In the genomic region with DNA sequence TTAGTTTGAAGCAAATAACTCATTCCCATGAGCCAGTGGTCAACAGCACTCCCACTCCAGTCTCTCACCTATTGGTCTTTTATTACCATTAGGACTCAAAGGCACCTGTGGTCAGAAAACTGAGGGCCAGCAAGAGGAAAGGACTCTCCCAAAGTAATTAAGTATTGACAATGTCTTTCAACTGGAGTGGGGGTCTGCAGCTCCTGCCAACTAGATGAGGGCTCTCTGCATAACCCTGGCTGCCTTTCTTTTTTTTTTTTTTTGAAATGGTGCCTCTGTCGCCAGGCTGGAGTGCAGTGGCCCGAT, we compare ENCODE assay signal across 8 cellular contexts. TPM values are rescaled to one million over a fixed set of nuclear protein-coding genes. Genes with fewer than 3 reads are reported as not detected.
DNase-seq lines count a peak whose midpoint lies in the region; ATAC-seq and TF ChIP-seq lines count a peak whose summit lies in the region.

No MANE protein-coding gene starts in this region.

- H3K9me3 Mint-ChIP-seq in CD4-positive, CD25-positive, alpha-beta regulatory T cell = peaks cover 0 to 1% (median 0%) of the 10 kb centered on the region in 7 donors

- peak overlapping the region; percentile 100 for H2AFZ ChIP-seq in Loucy (ENCODE audit: low read length)
- H2AFZ ChIP-seq in neuron (ENCODE audit: low read depth, low read length) = peak overlapping the region; percentile 91

- H3K9ac ChIP-seq in Loucy (ENCODE audit: low read depth, low read length, poor library complexity, severe bottlenecking) = peak overlapping the region; percentile 68

- peak overlapping the region; percentile 93 to 95 (median 93) for H3K27ac Mint-ChIP-seq in CD4-positive, CD25-positive, alpha-beta regulatory T cell

- H3K27me3 ChIP-seq in CD4-positive, CD25-positive, alpha-beta regulatory T cell (ENCODE audit: control insufficient read depth, insufficient read depth, low read length) = no peaks in the 10 kb centered on the region
- H3K27me3 ChIP-seq in Loucy (ENCODE audit: insufficient read depth, low read length, poor library complexity, severe bottlenecking) (no peaks in the 10 kb centered on the region), neuron (ENCODE audit: insufficient read depth, low read length) (no peaks in the 10 kb centered on the region)

- H3K9me2 ChIP-seq in Loucy (replicated peaks; ENCODE audit: low read depth, low read length) = no peaks in the 10 kb centered on the region

- no peak for ATAC-seq in CD4-positive, CD25-positive, alpha-beta regulatory T cell (ENCODE audit: low read depth in 2 of 2)
- no peak for ATAC-seq in HG03159 (IDR thresholded peaks at IDR 0.05; ENCODE audit: unreplicated experiment)
- ATAC-seq in GM21528 (IDR thresholded peaks at IDR 0.05; ENCODE audit: low FRiP score, unreplicated experiment) = no peak

- H3K4me3 ChIP-seq in CD4-positive, CD25-positive, alpha-beta regulatory T cell (ENCODE audit: low read depth, low read length) = peak overlapping the region; percentile 89
- H3K4me3 ChIP-seq in Loucy (ENCODE audit: low read length, poor library complexity, severe bottlenecking) (peak overlapping the region; percentile 100), choroid plexus epithelial cell (ENCODE audit: low read depth, low read length) (peak overlapping the region; percentile 37), neuron (ENCODE audit: low read length) (peak overlapping the region; percentile 96)

- peak overlapping the region; percentile 65 for H3K27ac ChIP-seq in CD4-positive, CD25-positive, alpha-beta regulatory T cell (ENCODE audit: insufficient read depth, low read length, poor library complexity, severe bottlenecking)

- peaks cover 3% of the 10 kb centered on the region for H3K36me3 Mint-ChIP-seq in CD4-positive, CD25-positive, alpha-beta regulatory T cell

- TF ChIP-seq CTCF in Loucy (conservative IDR thresholded peaks at IDR 0.05; ENCODE audit: low read length) (no peak), choroid plexus epithelial cell (conservative IDR thresholded peaks at IDR 0.05; ENCODE audit: low read depth, low read length) (no peak)

- H3K9me3 ChIP-seq in CD4-positive, CD25-positive, alpha-beta regulatory T cell (ENCODE audit: control insufficient read depth in 2 of 2, low read length in 2 of 2) = no peaks in the 10 kb centered on the region
- H3K9me3 ChIP-seq in Loucy (ENCODE audit: insufficient read depth, low read depth, low read length) (no peaks in the 10 kb centered on the region), neuron (ENCODE audit: low read length) (no peaks in the 10 kb centered on the region)

- no peaks in the 10 kb centered on the region for H3K36me3 ChIP-seq in CD4-positive, CD25-positive, alpha-beta regulatory T cell (ENCODE audit: control insufficient read depth, insufficient read depth, low read length)
- no peaks in the 10 kb centered on the region for H3K36me3 ChIP-seq in Loucy (ENCODE audit: insufficient read depth, low read length)
- no peaks in the 10 kb centered on the region for H3K36me3 ChIP-seq in neuron (ENCODE audit: insufficient read depth, low read length)

- peaks cover 48% of the 10 kb centered on the region for H3K79me2 ChIP-seq in Loucy (ENCODE audit: insufficient read depth, low read length)

- intact Hi-C loops in posterior cingulate gyrus (cut with DNase I) = no loop called here

- H3K4me3 Mint-ChIP-seq in CD4-positive, CD25-positive, alpha-beta regulatory T cell = peak overlapping the region; percentile 89 to 99 (median 94)

- peaks cover 24% of the 10 kb centered on the region for H3K4me1 ChIP-seq in CD4-positive, CD25-positive, alpha-beta regulatory T cell (ENCODE audit: control insufficient read depth, insufficient read depth, low read length, poor library complexity, severe bottlenecking)
- H3K4me1 ChIP-seq in Loucy (ENCODE audit: insufficient read depth, low read length, poor library complexity, severe bottlenecking) = peaks cover 59% of the 10 kb centered on the region
- H3K4me1 ChIP-seq in neuron (ENCODE audit: insufficient read depth, low read length) = peaks cover 25% of the 10 kb centered on the region

- H3K4me1 Mint-ChIP-seq in CD4-positive, CD25-positive, alpha-beta regulatory T cell = peaks cover 15 to 75% (median 38%) of the 10 kb centered on the region in 4 donors

- DNase-seq in CD4-positive, CD25-positive, alpha-beta regulatory T cell = no peak
- DNase-seq in choroid plexus epithelial cell (ENCODE audit: low read depth) = no peak
- no peak for DNase-seq in posterior cingulate gyrus
- DNase-seq in NOMO-1 (lab: John Stamatoyannopoulos, UW; ENCODE audit: unreplicated experiment in 2 of 2) = no peak

- peaks cover 19% of the 10 kb centered on the region for H4K20me1 ChIP-seq in Loucy (ENCODE audit: insufficient read depth, low read length, poor library complexity, severe bottlenecking)

- H3F3A ChIP-seq in Loucy (ENCODE audit: low read depth) = no peaks in the 10 kb centered on the region

- H3K27me3 Mint-ChIP-seq in CD4-positive, CD25-positive, alpha-beta regulatory T cell = no peaks in the 10 kb centered on the region

- H3K4me2 ChIP-seq in Loucy (ENCODE audit: low read depth, low read length, poor library complexity, severe bottlenecking) = peak overlapping the region; percentile 60

RNA-seq across cellular contexts. Expression of gene CDK5RAP2, which starts 0.6 kb away (rescaled TPM):
- total RNA-seq in CD4-positive, CD25-positive, alpha-beta regulatory T cell = 64.5 TPM
- polyA plus RNA-seq in CD4-positive, CD25-positive, alpha-beta regulatory T cell = 10 to 100 TPM; 14.6 to 20.0 (median 16.7) TPM

Comparison
In these comparisons a context has a peak if more than half of its experiments do, and no peak if none do; other contexts are left out.
1. H3K4me3 ChIP-seq: peak in every context shown above with its lines; median percentile 100 in Loucy; 96 in neuron; 89 in CD4-positive, CD25-positive, alpha-beta regulatory T cell; 37 in choroid plexus epithelial cell.